In genomic region chr22:25375683-25376082, GRCh38 we compare ENCODE assay signal across 19 cellular contexts.
"Had no signal": no experiment of that assay in that cellular context is flagged by ENCODE, and none has a peak within 500 bp of the region (broad histone marks: within the 10 kb centered on the region; RNA-seq: fewer than 3 reads in every experiment).

No MANE protein-coding gene starts in this region.

- H3K4me1 ChIP-seq: prostate gland, right atrium auricular region, tibial nerve, vagina had no signal

- H3K4me1 Mint-ChIP-seq: activated CD4-positive, alpha-beta T cell treated with anti-CD3 and anti-CD28 coated beads for 36 hours; neural crest cell had no signal

- H3K36me3 ChIP-seq: cardiac muscle cell, prostate gland had no signal

- H3K4me3 Mint-ChIP-seq: activated CD4-positive, alpha-beta T cell treated with anti-CD3 and anti-CD28 coated beads for 36 hours; activated CD8-positive, alpha-beta memory T cell treated with anti-CD3 and anti-CD28 coated beads, Interleukin-2, amount 10 ng/mL, durations not matched to agents 7 days and 5 days; activated naive CD8-positive, alpha-beta T cell treated with anti-CD3 and anti-CD28 coated beads for 36 hours; neural crest cell had no signal

- H3K27me3 Mint-ChIP-seq: activated CD4-positive, alpha-beta T cell treated with anti-CD3 and anti-CD28 coated beads for 36 hours; activated CD8-positive, alpha-beta memory T cell treated with anti-CD3 and anti-CD28 coated beads, Interleukin-2, amount 10 ng/mL, durations not matched to agents 7 days and 5 days; activated naive CD8-positive, alpha-beta T cell treated with anti-CD3 and anti-CD28 coated beads for 36 hours had no signal

- ATAC-seq: activated CD4-positive, alpha-beta T cell treated with anti-CD3 and anti-CD28 coated beads for 36 hours; activated CD8-positive, alpha-beta memory T cell treated with anti-CD3 and anti-CD28 coated beads, Interleukin-2, amount 10 ng/mL, durations not matched to agents 7 days and 5 days; left ventricle myocardium superior; stimulated activated naive CD8-positive, alpha-beta T cell treated with anti-CD3 and anti-CD28 coated beads, Interleukin-15, Interleukin-2, amounts not matched to agents 100 U/mL and 50 U/mL, for 24 hours had no signal

- H3K9me3 Mint-ChIP-seq: activated naive CD8-positive, alpha-beta T cell treated with anti-CD3 and anti-CD28 coated beads for 36 hours; neural crest cell had no signal

- H3K27ac Mint-ChIP-seq: activated CD4-positive, alpha-beta T cell treated with anti-CD3 and anti-CD28 coated beads for 36 hours; activated naive CD8-positive, alpha-beta T cell treated with anti-CD3 and anti-CD28 coated beads for 36 hours had no signal

- H3K27ac ChIP-seq: cardiac muscle cell, dorsolateral prefrontal cortex, prostate gland, right atrium auricular region, tibial nerve, vagina had no signal

- H3K27me3 ChIP-seq: cardiac muscle cell, dorsolateral prefrontal cortex, right atrium auricular region, tibial nerve, vagina had no signal

- H3K4me3 ChIP-seq: cardiac muscle cell, dorsolateral prefrontal cortex, prostate gland, right atrium auricular region, tibial nerve, vagina had no signal

- H3K9me3 ChIP-seq: prostate gland, right atrium auricular region, tibial nerve, vagina had no signal

- DNase-seq: activated CD4-positive, alpha-beta T cell treated with anti-CD3 and anti-CD28 coated beads for 36 hours; activated CD4-positive, alpha-beta T cell treated with anti-CD3 and anti-CD28 coated beads, Interleukin-2, amount 50 U/mL, for 48 hours; activated CD8-positive, alpha-beta memory T cell treated with anti-CD3 and anti-CD28 coated beads, Interleukin-2, amount 10 ng/mL, durations not matched to agents 7 days and 5 days; activated naive CD4-positive, alpha-beta T cell; activated naive CD8-positive, alpha-beta T cell treated with anti-CD3 and anti-CD28 coated beads for 36 hours; amniotic stem cell; dorsolateral prefrontal cortex; erythroblast; foreskin melanocyte; hypothalamus; left ventricle myocardium superior; stimulated activated CD4-positive, alpha-beta T cell treated with anti-CD3 and anti-CD28 coated beads, Interleukin-2, amount 100 ng/mL, for 24 hours; stimulated activated naive CD8-positive, alpha-beta T cell treated with anti-CD3 and anti-CD28 coated beads, Interleukin-15, Interleukin-2, amounts not matched to agents 100 U/mL and 50 U/mL, for 24 hours had no signal
